ENCODE assay signal across 28 cellular contexts in genomic region chr2:112629224-112629623, GRCh38. TPM values are rescaled to one million over a fixed set of nuclear protein-coding genes. Genes with fewer than 3 reads are reported as not detected.
A peak's percentile ranks its signal among the peaks of the same experiment; 100 is the strongest.
DNase-seq lines count a peak whose midpoint lies in the region; ATAC-seq and TF ChIP-seq lines count a peak whose summit lies in the region.
"Had no signal": no experiment of that assay in that cellular context is flagged by ENCODE, and none has a peak within 500 bp of the region (broad histone marks: within the 10 kb centered on the region; RNA-seq: fewer than 3 reads in every experiment).

No MANE protein-coding gene starts in this region.

- no peak for TF ChIP-seq CTCF in CD8-positive, alpha-beta T cell (IDR thresholded peaks at IDR 0.05)
- no peak for TF ChIP-seq CTCF in brain microvascular endothelial cell (IDR thresholded peaks at IDR 0.05; ENCODE audit: low read depth, low read length, missing control alignments)
- no peak for TF ChIP-seq CTCF in osteocyte (IDR thresholded peaks at IDR 0.05)

- H3K4me3 ChIP-seq in CD8-positive, alpha-beta T cell (ENCODE audit: low read depth, low read length) = no peak overlapping the region
- no peak overlapping the region for H3K4me3 ChIP-seq in brain microvascular endothelial cell (ENCODE audit: low read depth, low read length)
- H3K4me3 ChIP-seq: esophagus muscularis mucosa, gastrocnemius medialis, lung, MG63, spleen, tibial artery had no signal

- peaks cover 73% of the 10 kb centered on the region for H3K4me1 Mint-ChIP-seq in CD8-positive, alpha-beta T cell (ENCODE audit: low read depth)
- H3K4me1 Mint-ChIP-seq in osteocyte (ENCODE audit: unreplicated experiment) = peaks cover 75% of the 10 kb centered on the region

- no peaks in the 10 kb centered on the region for H3K27me3 ChIP-seq in CD8-positive, alpha-beta T cell (ENCODE audit: insufficient read depth, low read length)
- no peaks in the 10 kb centered on the region for H3K27me3 ChIP-seq in brain microvascular endothelial cell (replicated peaks)
- H3K27me3 ChIP-seq: esophagus muscularis mucosa, MG63, neutrophil, spleen had no signal

- no peaks in the 10 kb centered on the region for H3K36me3 ChIP-seq in CD8-positive, alpha-beta T cell (ENCODE audit: insufficient read depth, low read length)
- H3K36me3 ChIP-seq in brain microvascular endothelial cell (replicated peaks) = no peaks in the 10 kb centered on the region
- H3K36me3 ChIP-seq: esophagus muscularis mucosa, gastrocnemius medialis, MG63, neutrophil, spleen, tibial artery had no signal

- intact Hi-C loops in CD8-positive, alpha-beta T cell (cut with DNase I, micrococcal nuclease) = loop anchor here in 1 of 2 experiments (5.0 kb wide), 1 partner anchor 33 kb away; no protein-coding TSS in a partner anchor

- H3K4me1 ChIP-seq in CD8-positive, alpha-beta T cell (ENCODE audit: insufficient read depth, low read length) = peaks cover 84% of the 10 kb centered on the region

- in situ Hi-C loops in brain microvascular endothelial cell (cut with HindIII; ENCODE audit: low pct_ligation_motif_present, low sequenced_read_pairs) = no loop called here

- peak overlapping the region; percentile 91 for H3K27ac Mint-ChIP-seq in CD8-positive, alpha-beta T cell
- peak overlapping the region; percentile 95 for H3K27ac Mint-ChIP-seq in osteocyte (ENCODE audit: unreplicated experiment)
- H3K27ac Mint-ChIP-seq: stimulated activated naive CD8-positive, alpha-beta T cell treated with anti-CD3 and anti-CD28 coated beads, Interleukin-15, Interleukin-2, amounts not matched to agents 100 ng/mL and 50 ng/mL, for 24 hours had no signal

- H3K36me3 Mint-ChIP-seq in CD8-positive, alpha-beta T cell = no peaks in the 10 kb centered on the region
- H3K36me3 Mint-ChIP-seq in osteocyte (ENCODE audit: unreplicated experiment) = no peaks in the 10 kb centered on the region
- H3K36me3 Mint-ChIP-seq: activated naive CD4-positive, alpha-beta T cell treated with anti-CD3 and anti-CD28 coated beads, Interleukin-2, amount 50 U/mL, for 24 hours had no signal

- no peak for ATAC-seq in CD8-positive, alpha-beta T cell
- ATAC-seq in GM21381 (IDR thresholded peaks at IDR 0.05; ENCODE audit: unreplicated experiment) = no peak
- no peak for ATAC-seq in GM21619 (IDR thresholded peaks at IDR 0.05; ENCODE audit: unreplicated experiment)
- ATAC-seq: activated CD4-positive, CD25-positive, alpha-beta regulatory T cell treated with anti-CD3 and anti-CD28 coated beads, Interleukin-2, amount 50 U/mL, for 24 hours; activated CD8-positive, alpha-beta T cell treated with anti-CD3 and anti-CD28 coated beads, Interleukin-2, amount 10 ng/mL, durations not matched to agents 7 days and 5 days; gastrocnemius medialis had no signal

- H3K27ac ChIP-seq in CD8-positive, alpha-beta T cell (ENCODE audit: low read depth, low read length) = no peak overlapping the region
- H3K27ac ChIP-seq in brain microvascular endothelial cell = peak overlapping the region; percentile 51
- H3K27ac ChIP-seq: esophagus muscularis mucosa, gastrocnemius medialis, neutrophil had no signal

- no peaks in the 10 kb centered on the region for H3K9me3 Mint-ChIP-seq in CD8-positive, alpha-beta T cell
- no peaks in the 10 kb centered on the region for H3K9me3 Mint-ChIP-seq in osteocyte (ENCODE audit: unreplicated experiment)
- H3K9me3 Mint-ChIP-seq: activated naive CD4-positive, alpha-beta T cell treated with anti-CD3 and anti-CD28 coated beads, Interleukin-2, amount 50 U/mL, for 24 hours; stimulated activated naive CD8-positive, alpha-beta T cell treated with anti-CD3 and anti-CD28 coated beads, Interleukin-15, Interleukin-2, amounts not matched to agents 100 ng/mL and 50 ng/mL, for 24 hours had no signal

- POLR2A ChIA-PET in CD8-positive, alpha-beta T cell (lab: Charles Lee) = interaction anchor here (0.8 to 14.8 kb wide), 2 partner anchors 17 to 29 kb away, joined by 3 to 183 read pairs; partner anchors contain the start of gene SLC20A1

- DNase-seq in CD8-positive, alpha-beta T cell = no peak
- DNase-seq in HCEC 1CT (peak; percentile 51), brain microvascular endothelial cell (no peak), osteocyte (ENCODE audit: extremely low spot score, unreplicated experiment) (no peak)
- DNase-seq in stimulated activated CD4-positive, alpha-beta T cell treated with anti-CD3 and anti-CD28 coated beads, Interleukin-4, amount 100 ng/mL, for 24 hours = no peak
- DNase-seq: activated CD8-positive, alpha-beta T cell treated with anti-CD3 and anti-CD28 coated beads, Interleukin-2, amount 10 ng/mL, durations not matched to agents 7 days and 5 days; AML-193; COR-L47; DMS79 treated with DMSO at 0.1 percent for 48 hours; effector CD8-positive, alpha-beta T cell; gastrocnemius medialis; H7; kidney; MG63; NCI-H1436 treated with DMSO at 0.1 percent for 48 hours; NCI-H2171; NCI-H524; spleen; stimulated activated CD4-positive, alpha-beta T cell treated with anti-CD3 and anti-CD28 coated beads, Interleukin-4, amount 100 ng/mL, for 1 hour; tibial artery had no signal

- CTCF ChIA-PET in CD8-positive, alpha-beta T cell (lab: Charles Lee) = interaction anchor here (1.0 to 16.3 kb wide), 6 partner anchors 8 to 97 kb away, joined by 3 to 338 read pairs (median 104); partner anchors contain the start of gene SLC20A1

- no peaks in the 10 kb centered on the region for H3K9me3 ChIP-seq in CD8-positive, alpha-beta T cell (ENCODE audit: low read length)
- H3K9me3 ChIP-seq: esophagus muscularis mucosa, gastrocnemius medialis, MG63, neutrophil, spleen, tibial artery had no signal

- H3K27me3 Mint-ChIP-seq in CD8-positive, alpha-beta T cell (ENCODE audit: low read depth) = no peaks in the 10 kb centered on the region
- no peaks in the 10 kb centered on the region for H3K27me3 Mint-ChIP-seq in osteocyte (ENCODE audit: unreplicated experiment)
- H3K27me3 Mint-ChIP-seq: activated naive CD4-positive, alpha-beta T cell treated with anti-CD3 and anti-CD28 coated beads, Interleukin-2, amount 50 U/mL, for 24 hours had no signal

- H3K4me3 Mint-ChIP-seq in CD8-positive, alpha-beta T cell = no peak overlapping the region
- H3K4me3 Mint-ChIP-seq in osteocyte (ENCODE audit: unreplicated experiment) = peak overlapping the region; percentile 38
- H3K4me3 Mint-ChIP-seq: activated CD8-positive, alpha-beta T cell treated with anti-CD3 and anti-CD28 coated beads, Interleukin-2, amount 10 ng/mL, durations not matched to agents 7 days and 5 days; stimulated activated naive CD8-positive, alpha-beta T cell treated with anti-CD3 and anti-CD28 coated beads, Interleukin-15, Interleukin-2, amounts not matched to agents 100 ng/mL and 50 ng/mL, for 24 hours had no signal

RNA-seq across cellular contexts. Expression of gene SLC20A1, which starts 16.5 kb away (rescaled TPM):
- total RNA-seq in CD8-positive, alpha-beta T cell = 100 to 1,000 TPM; 144 to 145 TPM
- total RNA-seq in osteocyte = 77.6 and 80.4 TPM in 2 replicates

RNA-seq across cellular contexts. Expression of gene CHCHD5, which starts 44.8 kb away (rescaled TPM):
- 10 to 100 TPM; 12.0 to 15.5 TPM for total RNA-seq in CD8-positive, alpha-beta T cell
- 24.7 and 31.4 TPM in 2 replicates for total RNA-seq in osteocyte
